17 cellular contexts compared by ENCODE assay signal in the genomic region with DNA sequence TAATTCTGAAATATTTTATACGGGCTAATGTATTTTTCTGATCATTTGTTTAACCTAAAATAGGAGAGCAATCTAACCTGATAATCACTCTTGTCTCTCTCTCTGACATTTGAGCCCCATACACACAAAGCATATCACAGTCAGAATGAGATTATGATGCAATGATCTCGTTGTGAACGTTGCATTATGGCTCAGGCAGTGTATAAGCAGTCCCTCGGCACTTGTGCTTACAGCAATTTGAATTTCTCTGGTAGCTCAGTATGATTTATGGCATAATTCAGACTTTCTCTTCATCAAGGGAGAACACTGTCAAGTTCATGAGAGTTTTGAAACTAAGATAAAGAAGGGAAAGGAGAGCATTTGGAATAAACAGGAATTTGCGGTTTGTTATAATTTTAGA.
DNase-seq lines count a peak whose midpoint lies in the region; ATAC-seq and TF ChIP-seq lines count a peak whose summit lies in the region.
"Had no signal": no experiment of that assay in that cellular context is flagged by ENCODE, and none has a peak within 500 bp of the region (broad histone marks: within the 10 kb centered on the region; RNA-seq: fewer than 3 reads in every experiment).

No MANE protein-coding gene starts in this region.

- 0 out of 4 replicates have a peak overlapping the region, but pooled peaks of 1 of the 2 experiments have one; percentile 19 for H3K27ac ChIP-seq in SK-N-SH (ENCODE audit: low read depth in 2 of 2, low read length in 1 of 2)
- H3K27ac ChIP-seq: A549, foreskin keratinocyte had no signal

- no peak overlapping the region for H2AFZ ChIP-seq in SK-N-SH (ENCODE audit: low read depth)

- no peaks in the 10 kb centered on the region for H3F3A ChIP-seq in SK-N-SH (replicated peaks; ENCODE audit: insufficient read depth)

- no peaks in the 10 kb centered on the region for H3K79me2 ChIP-seq in SK-N-SH (ENCODE audit: insufficient read depth)

- no peak for DNase-seq in SK-N-SH
- peak; percentile 80 for DNase-seq in MV-4-11 (lab: John Stamatoyannopoulos, UW)
- peak; percentile 6 to 70 for DNase-seq in NOMO-1 (lab: John Stamatoyannopoulos, UW; ENCODE audit: unreplicated experiment in 2 of 2)
- no peak for DNase-seq in mucosa of descending colon
- no peak for DNase-seq in activated CD4-positive, alpha-beta T cell treated with anti-CD3 and anti-CD28 coated beads, Interleukin-2, amount 50 U/mL, for 1 hour
- DNase-seq: activated CD4-positive, alpha-beta T cell treated with anti-CD3 and anti-CD28 coated beads, Interleukin-2, amount 10 ng/mL, durations not matched to agents 24 days and 14 days; activated T-cell treated with anti-CD3 and anti-CD28 coated beads, Interleukin-2, amount 50 U/mL, for 48 hours; CD8-positive, alpha-beta memory T cell; foreskin keratinocyte; left ventricle myocardium superior; naive thymus-derived CD4-positive, alpha-beta T cell; Right ventricle myocardium superior; T-helper 9 cell had no signal

- CTCF ChIA-PET in SK-N-SH (lab: Yijun Ruan, JAX), result interaction anchor here (0.6 kb wide), 2 partner anchors 16 to 245 kb away, joined by 3 read pairs; no protein-coding TSS in a partner anchor

- 52% methylated on average over 5 of the region's 5 CpGs for WGBS in SK-N-SH (ENCODE audit: low lambda C conversion rate)

- TF ChIP-seq EP300 in SK-N-SH (IDR thresholded peaks at IDR 0.05; ENCODE audit: borderline replicate concordance in 1 of 2, low read depth in 1 of 2, low read length in 1 of 2), result no peak

- no peak for ATAC-seq in SK-N-SH treated with all-trans-retinoic acid at 6 μM for 48 hours
- ATAC-seq in mucosa of descending colon, result peak; percentile 31
- ATAC-seq in HG02870 (IDR thresholded peaks at IDR 0.05; ENCODE audit: unreplicated experiment), result no peak
- no peak for ATAC-seq in HG03432 (IDR thresholded peaks at IDR 0.05; ENCODE audit: unreplicated experiment)
- ATAC-seq: A549; foreskin keratinocyte; left ventricle myocardium superior; naive thymus-derived CD4-positive, alpha-beta T cell had no signal

- TF ChIP-seq CTCF in SK-N-SH (IDR thresholded peaks at IDR 0.05), result no peak
- TF ChIP-seq CTCF in mucosa of descending colon (IDR thresholded peaks at IDR 0.05), result no peak

- no peak overlapping the region for H3K9ac ChIP-seq in SK-N-SH

- H3K27me3 ChIP-seq in SK-N-SH (ENCODE audit: insufficient read depth), result no peaks in the 10 kb centered on the region
- H3K27me3 ChIP-seq: foreskin keratinocyte had no signal

- TF ChIP-seq RAD21 in SK-N-SH (IDR thresholded peaks at IDR 0.05; ENCODE audit: low read length), result no peak

- peaks cover 0 to 2% of the 10 kb centered on the region in 2 experiments; a peak in 1 of 4 replicates for H3K4me1 ChIP-seq in SK-N-SH (ENCODE audit: control insufficient read depth in 1 of 2, insufficient read depth in 2 of 2, low read depth in 1 of 2, low read length in 1 of 2)
- no peaks in the 10 kb centered on the region for H3K4me1 ChIP-seq in mucosa of descending colon (ENCODE audit: low read depth)
- H3K4me1 ChIP-seq: A549, foreskin keratinocyte had no signal

- H3K4me3 ChIP-seq in SK-N-SH (ENCODE audit: low read depth in 2 of 2, low read length in 1 of 2) (no peak overlapping the region), mucosa of descending colon (no peak overlapping the region)
- H3K4me3 ChIP-seq: A549 had no signal

- POLR2A ChIA-PET in SK-N-SH (lab: Yijun Ruan, JAX), result no interaction called here

- H3K9me3 ChIP-seq in SK-N-SH (no peaks in the 10 kb centered on the region), mucosa of descending colon (no peaks in the 10 kb centered on the region)
- H3K9me3 ChIP-seq: A549 had no signal

- no peaks in the 10 kb centered on the region for H4K20me1 ChIP-seq in SK-N-SH (ENCODE audit: insufficient read depth)

- intact Hi-C loops in mucosa of descending colon (cut with DNase I, micrococcal nuclease), result no loop called here

- no peaks in the 10 kb centered on the region for H3K36me3 ChIP-seq in SK-N-SH (replicated peaks in 1 of 2; ENCODE audit: control insufficient read depth in 1 of 2, insufficient read depth in 2 of 2, low read length in 1 of 2)
- H3K36me3 ChIP-seq in mucosa of descending colon (ENCODE audit: low read depth), result no peaks in the 10 kb centered on the region

- no peaks in the 10 kb centered on the region for H3K9me2 ChIP-seq in SK-N-SH

- no peak overlapping the region for H3K4me2 ChIP-seq in SK-N-SH
- H3K4me2 ChIP-seq: A549 had no signal

TF ChIP-seq in SK-N-SH, 30 proteins besides CTCF, POLR2A, EP300 and RAD21:
- TF ChIP-seq, protein P1, sequence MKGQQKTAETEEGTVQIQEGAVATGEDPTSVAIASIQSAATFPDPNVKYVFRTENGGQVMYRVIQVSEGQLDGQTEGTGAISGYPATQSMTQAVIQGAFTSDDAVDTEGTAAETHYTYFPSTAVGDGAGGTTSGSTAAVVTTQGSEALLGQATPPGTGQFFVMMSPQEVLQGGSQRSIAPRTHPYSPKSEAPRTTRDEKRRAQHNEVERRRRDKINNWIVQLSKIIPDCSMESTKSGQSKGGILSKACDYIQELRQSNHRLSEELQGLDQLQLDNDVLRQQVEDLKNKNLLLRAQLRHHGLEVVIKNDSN (IDR thresholded peaks at IDR 0.05; ENCODE audit: borderline replicate concordance, low read depth), result no peak
- TF ChIP-seq GATA2 (CRISPR knock-in tag; IDR thresholded peaks at IDR 0.05) (peak; percentile 73), GABPA (IDR thresholded peaks at IDR 0.05; ENCODE audit: low read depth) (no peak), TCF12 (IDR thresholded peaks at IDR 0.05) (no peak), FOSL2 (IDR thresholded peaks at IDR 0.05; ENCODE audit: borderline replicate concordance, low read depth) (no peak), JUND (IDR thresholded peaks at IDR 0.05) (no peak), RCOR1 (IDR thresholded peaks at IDR 0.05; ENCODE audit: low read length) (0 out of 2 replicates have a peak, but pooled peaks have one; percentile 43), SMC3 (IDR thresholded peaks at IDR 0.05; ENCODE audit: low read depth, low read length) (no peak), FOXM1 (IDR thresholded peaks at IDR 0.05; ENCODE audit: low read depth) (no peak)
- TF ChIP-seq, protein P2, sequence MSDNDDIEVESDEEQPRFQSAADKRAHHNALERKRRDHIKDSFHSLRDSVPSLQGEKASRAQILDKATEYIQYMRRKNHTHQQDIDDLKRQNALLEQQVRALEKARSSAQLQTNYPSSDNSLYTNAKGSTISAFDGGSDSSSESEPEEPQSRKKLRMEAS (IDR thresholded peaks at IDR 0.05; ENCODE audit: low read depth), result no peak
- TF ChIP-seq, protein P3, sequence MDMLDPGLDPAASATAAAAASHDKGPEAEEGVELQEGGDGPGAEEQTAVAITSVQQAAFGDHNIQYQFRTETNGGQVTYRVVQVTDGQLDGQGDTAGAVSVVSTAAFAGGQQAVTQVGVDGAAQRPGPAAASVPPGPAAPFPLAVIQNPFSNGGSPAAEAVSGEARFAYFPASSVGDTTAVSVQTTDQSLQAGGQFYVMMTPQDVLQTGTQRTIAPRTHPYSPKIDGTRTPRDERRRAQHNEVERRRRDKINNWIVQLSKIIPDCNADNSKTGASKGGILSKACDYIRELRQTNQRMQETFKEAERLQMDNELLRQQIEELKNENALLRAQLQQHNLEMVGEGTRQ (IDR thresholded peaks at IDR 0.05; ENCODE audit: borderline replicate concordance, low read depth, low read length), result no peak

TF ChIP-seq in SK-N-SH treated with all-trans-retinoic acid at 6 μM for 48 hours, 23 proteins besides CTCF, POLR2A, EP300 and RAD21 (continues in another document):
- TF ChIP-seq SNAI2 (CRISPR knock-in tag; IDR thresholded peaks at IDR 0.05) (no peak), TOX (CRISPR knock-in tag; IDR thresholded peaks at IDR 0.05; ENCODE audit: borderline replicate concordance) (no peak), CSDC2 (CRISPR knock-in tag; IDR thresholded peaks at IDR 0.05) (no peak), ZC3H10 (CRISPR knock-in tag; IDR thresholded peaks at IDR 0.05) (no peak), BACH2 (CRISPR knock-in tag; IDR thresholded peaks at IDR 0.05; ENCODE audit: borderline replicate concordance) (no peak), GLIS3 (CRISPR knock-in tag; IDR thresholded peaks at IDR 0.05) (no peak), ZNF8 (CRISPR knock-in tag; IDR thresholded peaks at IDR 0.05) (no peak), ZFP3 (CRISPR knock-in tag; IDR thresholded peaks at IDR 0.05) (no peak)
- TF ChIP-seq, protein P4, sequence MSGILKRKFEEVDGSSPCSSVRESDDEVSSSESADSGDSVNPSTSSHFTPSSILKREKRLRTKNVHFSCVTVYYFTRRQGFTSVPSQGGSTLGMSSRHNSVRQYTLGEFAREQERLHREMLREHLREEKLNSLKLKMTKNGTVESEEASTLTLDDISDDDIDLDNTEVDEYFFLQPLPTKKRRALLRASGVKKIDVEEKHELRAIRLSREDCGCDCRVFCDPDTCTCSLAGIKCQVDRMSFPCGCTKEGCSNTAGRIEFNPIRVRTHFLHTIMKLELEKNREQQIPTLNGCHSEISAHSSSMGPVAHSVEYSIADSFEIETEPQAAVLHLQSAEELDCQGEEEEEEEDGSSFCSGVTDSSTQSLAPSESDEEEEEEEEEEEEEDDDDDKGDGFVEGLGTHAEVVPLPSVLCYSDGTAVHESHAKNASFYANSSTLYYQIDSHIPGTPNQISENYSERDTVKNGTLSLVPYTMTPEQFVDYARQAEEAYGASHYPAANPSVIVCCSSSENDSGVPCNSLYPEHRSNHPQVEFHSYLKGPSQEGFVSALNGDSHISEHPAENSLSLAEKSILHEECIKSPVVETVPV (CRISPR knock-in tag; IDR thresholded peaks at IDR 0.05), result no peak
- TF ChIP-seq, protein P5, sequence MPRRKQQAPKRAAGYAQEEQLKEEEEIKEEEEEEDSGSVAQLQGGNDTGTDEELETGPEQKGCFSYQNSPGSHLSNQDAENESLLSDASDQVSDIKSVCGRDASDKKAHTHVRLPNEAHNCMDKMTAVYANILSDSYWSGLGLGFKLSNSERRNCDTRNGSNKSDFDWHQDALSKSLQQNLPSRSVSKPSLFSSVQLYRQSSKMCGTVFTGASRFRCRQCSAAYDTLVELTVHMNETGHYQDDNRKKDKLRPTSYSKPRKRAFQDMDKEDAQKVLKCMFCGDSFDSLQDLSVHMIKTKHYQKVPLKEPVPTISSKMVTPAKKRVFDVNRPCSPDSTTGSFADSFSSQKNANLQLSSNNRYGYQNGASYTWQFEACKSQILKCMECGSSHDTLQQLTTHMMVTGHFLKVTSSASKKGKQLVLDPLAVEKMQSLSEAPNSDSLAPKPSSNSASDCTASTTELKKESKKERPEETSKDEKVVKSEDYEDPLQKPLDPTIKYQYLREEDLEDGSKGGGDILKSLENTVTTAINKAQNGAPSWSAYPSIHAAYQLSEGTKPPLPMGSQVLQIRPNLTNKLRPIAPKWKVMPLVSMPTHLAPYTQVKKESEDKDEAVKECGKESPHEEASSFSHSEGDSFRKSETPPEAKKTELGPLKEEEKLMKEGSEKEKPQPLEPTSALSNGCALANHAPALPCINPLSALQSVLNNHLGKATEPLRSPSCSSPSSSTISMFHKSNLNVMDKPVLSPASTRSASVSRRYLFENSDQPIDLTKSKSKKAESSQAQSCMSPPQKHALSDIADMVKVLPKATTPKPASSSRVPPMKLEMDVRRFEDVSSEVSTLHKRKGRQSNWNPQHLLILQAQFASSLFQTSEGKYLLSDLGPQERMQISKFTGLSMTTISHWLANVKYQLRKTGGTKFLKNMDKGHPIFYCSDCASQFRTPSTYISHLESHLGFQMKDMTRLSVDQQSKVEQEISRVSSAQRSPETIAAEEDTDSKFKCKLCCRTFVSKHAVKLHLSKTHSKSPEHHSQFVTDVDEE (CRISPR knock-in tag; IDR thresholded peaks at IDR 0.05), result no peak

Comparison
In these comparisons a context has a peak if more than half of its experiments do, and no peak if none do; other contexts are left out.
1. DNase-seq: peak in MV-4-11 (single experiment) and NOMO-1 (2 of 2); none in SK-N-SH (single experiment), mucosa of descending colon (0 of 3) and activated CD4-positive, alpha-beta T cell treated with anti-CD3 and anti-CD28 coated beads, Interleukin-2, amount 50 U/mL, for 1 hour (single experiment).